Comparison of ENCODE assay signal across 8 cellular contexts in genomic region chr1:999797-1000356, GRCh38. TPM values are rescaled to one million over a fixed set of nuclear protein-coding genes. Genes with fewer than 3 reads are reported as not detected.
DNase-seq lines count a peak whose midpoint lies in the region; ATAC-seq, FAIRE-seq and TF ChIP-seq lines count a peak whose summit lies in the region.

Gene HES4, minus strand, starts transcription at chr1:1000097. Its CDS starts 124 bp downstream, at chr1:999973.

- TF ChIP-seq CTCF in right lobe of liver (IDR thresholded peaks at IDR 0.05): no peak

- H3K36me3 Mint-ChIP-seq in activated CD4-positive, alpha-beta T cell treated with anti-CD3 and anti-CD28 coated beads, Interleukin-2, amount 10 ng/mL, durations not matched to agents 7 days and 5 days (ENCODE audit: low read depth): peaks cover 3% of the 10 kb centered on the region

- intact Hi-C loops in right lobe of liver (cut with DNase I): no loop called here

- H3K9me3 ChIP-seq in ectodermal cell (ENCODE audit: control insufficient read depth, low read length) (no peaks in the 10 kb centered on the region), right lobe of liver (no peaks in the 10 kb centered on the region)

- H2AFZ ChIP-seq in ACC112 (ENCODE audit: low read length, unreplicated experiment): no peak within 1 kb of the TSS

- peak; percentile 18 for FAIRE-seq in GM19239 (lab: Jason Lieb, UNC)

- peaks cover 40% of the 10 kb centered on the region for H3K27me3 Mint-ChIP-seq in activated CD4-positive, alpha-beta T cell treated with anti-CD3 and anti-CD28 coated beads, Interleukin-2, amount 10 ng/mL, durations not matched to agents 7 days and 5 days

- H3K27me3 ChIP-seq in ACC112 (ENCODE audit: insufficient read depth, low read length) (peaks cover 3% of the 10 kb centered on the region; the same call in 1 of the 2 replicates), ectodermal cell (ENCODE audit: control insufficient read depth, insufficient read depth, low read length, poor library complexity, severe bottlenecking) (peaks cover 70% of the 10 kb centered on the region), right lobe of liver (peaks cover 6 to 14% of the 10 kb centered on the region in 2 donors)

- no peaks in the 10 kb centered on the region for H3K36me3 ChIP-seq in ACC112 (ENCODE audit: insufficient read depth, low read length)
- H3K36me3 ChIP-seq in ectodermal cell (ENCODE audit: control insufficient read depth, insufficient read depth, low read length): no peaks in the 10 kb centered on the region
- no peaks in the 10 kb centered on the region for H3K36me3 ChIP-seq in right lobe of liver

- peak within 1 kb of the TSS; percentile 53 for H3K4me3 Mint-ChIP-seq in activated CD4-positive, alpha-beta T cell treated with anti-CD3 and anti-CD28 coated beads, Interleukin-2, amount 10 ng/mL, durations not matched to agents 7 days and 5 days

- CTCF ChIA-PET in activated CD4-positive, alpha-beta T cell treated with anti-CD3 and anti-CD28 coated beads, Interleukin-2, amount 10 ng/mL, durations not matched to agents 7 days and 5 days (lab: Charles Lee): interaction anchor here (1.0 to 6.5 kb wide), 3 partner anchors 15 to 24 kb away, joined by 3 to 67 read pairs (median 3); partner anchors contain the start of genes AGRN and ISG15

- H3K27ac ChIP-seq in ACC112 (ENCODE audit: low read depth, low read length) (peak within 1 kb of the TSS; percentile 99), ectodermal cell (ENCODE audit: insufficient read depth, low read depth, low read length, poor library complexity, severe bottlenecking) (peak within 1 kb of the TSS; percentile 98), right lobe of liver (peak within 1 kb of the TSS; percentile 76 to 92 (median 80))

- WGBS in ectodermal cell, 2 experiments: 0 to 1% methylated on average over 85 of the region's 85 CpGs
- 0% methylated on average over 1 of the region's 85 CpGs for WGBS in right lobe of liver (ENCODE audit: insufficient coverage, low coverage, low lambda C conversion rate, missing lambda C conversion rate)

- peaks cover 5% of the 10 kb centered on the region for H3K79me2 ChIP-seq in ACC112 (ENCODE audit: control insufficient read depth, insufficient read depth, low read length, unreplicated experiment)

- peak; percentile 91 for TF ChIP-seq POLR2A in right lobe of liver (IDR thresholded peaks at IDR 0.05)

- H3K4me3 ChIP-seq in ACC112 (ENCODE audit: low read depth, low read length) (peak within 1 kb of the TSS; percentile 97), ectodermal cell (ENCODE audit: insufficient read depth, low read depth, low read length) (peak within 1 kb of the TSS; percentile 71), right lobe of liver (peak within 1 kb of the TSS; percentile 50 to 67 (median 58))

- POLR2A ChIA-PET in activated CD4-positive, alpha-beta T cell treated with anti-CD3 and anti-CD28 coated beads, Interleukin-2, amount 10 ng/mL, durations not matched to agents 7 days and 5 days (lab: Charles Lee): no interaction called here

- peak within 1 kb of the TSS; percentile 76 for H3K27ac Mint-ChIP-seq in activated CD4-positive, alpha-beta T cell treated with anti-CD3 and anti-CD28 coated beads, Interleukin-2, amount 10 ng/mL, durations not matched to agents 7 days and 5 days

- H3K4me1 ChIP-seq in ACC112 (ENCODE audit: control insufficient read depth, insufficient read depth, low read length, unreplicated experiment) (peaks cover 3% of the 10 kb centered on the region), ectodermal cell (ENCODE audit: control insufficient read depth, insufficient read depth, low read length) (peaks cover 28% of the 10 kb centered on the region), right lobe of liver (peaks cover 0 to 38% (median 2%) of the 10 kb centered on the region in 4 donors)

- no peaks in the 10 kb centered on the region for H3K9me3 Mint-ChIP-seq in activated CD4-positive, alpha-beta T cell treated with anti-CD3 and anti-CD28 coated beads, Interleukin-2, amount 10 ng/mL, durations not matched to agents 7 days and 5 days

- DNase-seq in GM19239 (ENCODE audit: insufficient read length, low spot score) (no peak), NCI-H1930 (lab: John Stamatoyannopoulos, UW) (peak; percentile 85 to 86), right lobe of liver (peak; percentile 87 to 92 (median 89))
- peak; percentile 59 for DNase-seq in activated CD4-positive, alpha-beta T cell treated with anti-CD3 and anti-CD28 coated beads, Interleukin-2, amount 10 ng/mL, durations not matched to agents 7 days and 5 days
- DNase-seq in stimulated activated CD4-positive, alpha-beta T cell treated with anti-CD3 and anti-CD28 coated beads, Interleukin-4, amount 100 ng/mL, for 1 hour: peak; percentile 69

- peak; percentile 73 to 81 (median 79) for ATAC-seq in right lobe of liver
- ATAC-seq in GM19467 (IDR thresholded peaks at IDR 0.05; ENCODE audit: unreplicated experiment): no peak

- H3K4me1 Mint-ChIP-seq in activated CD4-positive, alpha-beta T cell treated with anti-CD3 and anti-CD28 coated beads, Interleukin-2, amount 10 ng/mL, durations not matched to agents 7 days and 5 days: peaks cover 21% of the 10 kb centered on the region

RNA-seq across cellular contexts. Expression of gene HES4, which starts in this region (rescaled TPM):
- total RNA-seq in activated CD4-positive, alpha-beta T cell treated with anti-CD3 and anti-CD28 coated beads, Interleukin-2, amount 10 ng/mL, durations not matched to agents 7 days and 5 days: under 1 TPM; 0.42 to 0.46 TPM
- 23.1 TPM for polyA plus RNA-seq in ectodermal cell (2013, experiment 1 of 4)
- 20.6 TPM for polyA plus RNA-seq in ectodermal cell (2013, experiment 2 of 4)
- polyA plus RNA-seq in ectodermal cell (2013, experiment 3 of 4): 76.6 TPM
- 89.3 TPM for polyA plus RNA-seq in ectodermal cell (2013, experiment 4 of 4)
- 10 to 100 TPM in 2 of 6 experiments, 1 to 10 TPM in 4; 1.6 to 21.5 (median 5.2) TPM for total RNA-seq in right lobe of liver

Comparison
In these comparisons a context has a peak if more than half of its experiments do, and no peak if none do; other contexts are left out.
1. Peak in DNase-seq in activated CD4-positive, alpha-beta T cell treated with anti-CD3 and anti-CD28 coated beads, Interleukin-2, amount 10 ng/mL, durations not matched to agents 7 days and 5 days; RNA of the gene not detected or under 1 TPM.